Comparison of ENCODE assay signal across 8 cellular contexts in the genomic region with DNA sequence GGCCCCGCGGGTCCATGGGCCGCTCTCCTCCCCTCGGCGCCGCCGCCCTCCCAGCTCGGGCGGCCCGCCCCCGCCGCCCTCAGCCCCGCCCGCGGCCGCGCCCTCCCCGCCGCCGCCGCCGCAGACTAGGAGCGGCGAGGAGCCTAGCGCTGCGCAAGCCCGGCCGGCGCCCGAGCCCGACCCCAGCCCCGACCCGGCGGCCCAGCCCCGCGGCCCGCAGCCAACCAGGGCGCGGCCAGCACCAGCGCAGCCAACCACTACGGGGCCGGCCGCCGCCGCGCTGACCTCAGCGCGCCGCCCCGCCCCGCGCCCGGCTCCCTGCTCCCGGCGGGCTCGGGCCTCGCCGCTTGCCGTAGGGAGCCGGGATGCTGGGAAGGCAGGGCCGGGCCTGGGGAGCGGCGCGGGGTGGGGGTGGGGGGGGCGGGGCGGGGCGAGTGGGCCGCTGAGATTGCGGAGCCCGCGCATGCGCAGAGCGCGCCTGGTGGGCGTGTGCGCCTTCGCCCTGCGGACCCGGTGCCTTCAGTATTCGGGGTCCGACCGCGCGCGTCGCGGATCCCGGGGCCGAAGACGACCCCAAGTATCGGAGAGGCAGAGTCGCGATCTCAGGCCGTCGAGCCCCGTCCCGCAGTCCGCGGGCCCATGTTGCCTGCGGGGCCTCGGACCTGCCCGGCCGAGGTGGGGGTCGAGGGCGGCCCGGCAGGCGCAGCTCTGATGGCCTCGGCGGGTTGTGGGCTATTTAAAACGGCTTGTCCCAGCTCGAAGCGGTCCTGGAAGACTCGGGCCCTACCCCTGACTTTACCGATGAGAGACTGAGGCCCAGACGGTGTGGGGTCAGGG. TPM values are rescaled to one million over a fixed set of nuclear protein-coding genes. Genes with fewer than 3 reads are reported as not detected.
DNase-seq lines count a peak whose midpoint lies in the region; ATAC-seq and TF ChIP-seq lines count a peak whose summit lies in the region.

A gene with protein sequence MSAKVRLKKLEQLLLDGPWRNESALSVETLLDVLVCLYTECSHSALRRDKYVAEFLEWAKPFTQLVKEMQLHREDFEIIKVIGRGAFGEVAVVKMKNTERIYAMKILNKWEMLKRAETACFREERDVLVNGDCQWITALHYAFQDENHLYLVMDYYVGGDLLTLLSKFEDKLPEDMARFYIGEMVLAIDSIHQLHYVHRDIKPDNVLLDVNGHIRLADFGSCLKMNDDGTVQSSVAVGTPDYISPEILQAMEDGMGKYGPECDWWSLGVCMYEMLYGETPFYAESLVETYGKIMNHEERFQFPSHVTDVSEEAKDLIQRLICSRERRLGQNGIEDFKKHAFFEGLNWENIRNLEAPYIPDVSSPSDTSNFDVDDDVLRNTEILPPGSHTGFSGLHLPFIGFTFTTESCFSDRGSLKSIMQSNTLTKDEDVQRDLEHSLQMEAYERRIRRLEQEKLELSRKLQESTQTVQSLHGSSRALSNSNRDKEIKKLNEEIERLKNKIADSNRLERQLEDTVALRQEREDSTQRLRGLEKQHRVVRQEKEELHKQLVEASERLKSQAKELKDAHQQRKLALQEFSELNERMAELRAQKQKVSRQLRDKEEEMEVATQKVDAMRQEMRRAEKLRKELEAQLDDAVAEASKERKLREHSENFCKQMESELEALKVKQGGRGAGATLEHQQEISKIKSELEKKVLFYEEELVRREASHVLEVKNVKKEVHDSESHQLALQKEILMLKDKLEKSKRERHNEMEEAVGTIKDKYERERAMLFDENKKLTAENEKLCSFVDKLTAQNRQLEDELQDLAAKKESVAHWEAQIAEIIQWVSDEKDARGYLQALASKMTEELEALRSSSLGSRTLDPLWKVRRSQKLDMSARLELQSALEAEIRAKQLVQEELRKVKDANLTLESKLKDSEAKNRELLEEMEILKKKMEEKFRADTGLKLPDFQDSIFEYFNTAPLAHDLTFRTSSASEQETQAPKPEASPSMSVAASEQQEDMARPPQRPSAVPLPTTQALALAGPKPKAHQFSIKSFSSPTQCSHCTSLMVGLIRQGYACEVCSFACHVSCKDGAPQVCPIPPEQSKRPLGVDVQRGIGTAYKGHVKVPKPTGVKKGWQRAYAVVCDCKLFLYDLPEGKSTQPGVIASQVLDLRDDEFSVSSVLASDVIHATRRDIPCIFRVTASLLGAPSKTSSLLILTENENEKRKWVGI (N-terminal part only) (minus strand): TSS at position 178 of the 837 bp plus-strand sequence. CDS start 376 bp downstream, outside the sequence.

- H3K27ac Mint-ChIP-seq in CD4-positive, alpha-beta T cell = no peak within 1 kb of the TSS
- no peak within 1 kb of the TSS for H3K27ac Mint-ChIP-seq in activated T-helper 17 cell treated with anti-CD3 and anti-CD28 coated beads, Interleukin-2, amount 50 U/mL, for 72 hours

- H3K27me3 Mint-ChIP-seq in CD4-positive, alpha-beta T cell = peaks cover 15% of the 10 kb centered on the region
- H3K27me3 Mint-ChIP-seq in activated T-helper 17 cell treated with anti-CD3 and anti-CD28 coated beads, Interleukin-2, amount 50 U/mL, for 72 hours = no peaks in the 10 kb centered on the region

- peak; percentile 89 for ATAC-seq in CD4-positive, alpha-beta T cell (ENCODE audit: poor library complexity)
- ATAC-seq in GM19468 (IDR thresholded peaks at IDR 0.05; ENCODE audit: extremely low read depth, unreplicated experiment) = peak; percentile 58
- peak; percentile 95 for ATAC-seq in activated T-helper 17 cell treated with anti-CD3 and anti-CD28 coated beads, Interleukin-2, amount 50 U/mL, for 72 hours (replicated peaks)

- peak; percentile 25 to 67 (median 45) for DNase-seq in CD4-positive, alpha-beta T cell
- peak; percentile 88 for DNase-seq in HPDE6-E6E7 (ENCODE audit: extremely low spot score)
- DNase-seq in NT2/D1 (ENCODE audit: low read depth, low spot score) = peak; percentile 67
- DNase-seq in fibroblast of gingiva (ENCODE audit: low read depth) = peak; percentile 91
- DNase-seq in stimulated activated naive CD4-positive, alpha-beta T cell treated with Interleukin-2 at 50 U/mL for 16 hours (lab: John Stamatoyannopoulos, UW) = peak; percentile 60

- H3K9me3 ChIP-seq in CD4-positive, alpha-beta T cell (ENCODE audit: control insufficient read depth, low read length) = no peaks in the 10 kb centered on the region
- H3K9me3 ChIP-seq in NT2/D1 (ENCODE audit: insufficient read depth, low read length) (no peaks in the 10 kb centered on the region), muscle layer of duodenum (ENCODE audit: control insufficient read depth in 1 of 2, low read length in 2 of 2) (no peaks in the 10 kb centered on the region)

- no peaks in the 10 kb centered on the region for H3K9me3 Mint-ChIP-seq in CD4-positive, alpha-beta T cell
- H3K9me3 Mint-ChIP-seq in activated T-helper 17 cell treated with anti-CD3 and anti-CD28 coated beads, Interleukin-2, amount 50 U/mL, for 72 hours = no peaks in the 10 kb centered on the region

- H3K4me3 Mint-ChIP-seq in CD4-positive, alpha-beta T cell = peak within 1 kb of the TSS; percentile 88
- H3K4me3 Mint-ChIP-seq in activated T-helper 17 cell treated with anti-CD3 and anti-CD28 coated beads, Interleukin-2, amount 50 U/mL, for 72 hours = peak within 1 kb of the TSS; percentile 67

- H3K4me3 ChIP-seq in NT2/D1 (ENCODE audit: insufficient read length, low read depth) (peak within 1 kb of the TSS; percentile 96), muscle layer of duodenum (ENCODE audit: low read depth in 1 of 2, low read length in 2 of 2) (peak within 1 kb of the TSS; percentile 71 to 91)

- H3K27ac ChIP-seq in CD4-positive, alpha-beta T cell (ENCODE audit: low read depth, low read length) = no peak within 1 kb of the TSS
- peak within 1 kb of the TSS; percentile 23 for H3K27ac ChIP-seq in muscle layer of duodenum (ENCODE audit: low read length)

- H3K36me3 ChIP-seq in NT2/D1 (ENCODE audit: insufficient read depth, insufficient read length, low read length) (peaks cover 6% of the 10 kb centered on the region), muscle layer of duodenum (ENCODE audit: control insufficient read depth in 1 of 2, insufficient read depth in 2 of 2, low read length in 2 of 2) (no peaks in the 10 kb centered on the region)

- TF ChIP-seq CTCF in CD4-positive, alpha-beta T cell (IDR thresholded peaks at IDR 0.05) = no peak

- POLR2A ChIA-PET in CD4-positive, alpha-beta T cell (lab: Charles Lee) = no interaction called here

- no peaks in the 10 kb centered on the region for H3K36me3 Mint-ChIP-seq in CD4-positive, alpha-beta T cell (ENCODE audit: low read depth)
- no peaks in the 10 kb centered on the region for H3K36me3 Mint-ChIP-seq in activated T-helper 17 cell treated with anti-CD3 and anti-CD28 coated beads, Interleukin-2, amount 50 U/mL, for 72 hours (ENCODE audit: low read depth)

- peaks cover 11% of the 10 kb centered on the region for H3K4me1 Mint-ChIP-seq in CD4-positive, alpha-beta T cell (ENCODE audit: low read depth)
- no peaks in the 10 kb centered on the region for H3K4me1 Mint-ChIP-seq in activated T-helper 17 cell treated with anti-CD3 and anti-CD28 coated beads, Interleukin-2, amount 50 U/mL, for 72 hours

- H3K4me1 ChIP-seq in NT2/D1 (ENCODE audit: insufficient read depth, insufficient read length) (peaks cover 3% of the 10 kb centered on the region), muscle layer of duodenum (ENCODE audit: control insufficient read depth in 1 of 2, insufficient read depth in 2 of 2, low read length in 2 of 2) (peaks cover 0 to 34% of the 10 kb centered on the region in 2 donors)

- intact Hi-C loops in CD4-positive, alpha-beta T cell (cut with DNase I, micrococcal nuclease) = loop anchor here in 1 of 2 experiments (1.0 to 5.0 kb wide), 3 partner anchors 17 to 280 kb away; a partner anchor contains a TSS

- H3K9ac ChIP-seq in NT2/D1 (ENCODE audit: insufficient read length, low read depth) = peak within 1 kb of the TSS; percentile 94

- peaks cover 12% of the 10 kb centered on the region for H3K27me3 ChIP-seq in CD4-positive, alpha-beta T cell (ENCODE audit: control insufficient read depth, insufficient read depth, low read length)
- H3K27me3 ChIP-seq in NT2/D1 (ENCODE audit: insufficient read depth, insufficient read length) (no peaks in the 10 kb centered on the region), muscle layer of duodenum (ENCODE audit: low read depth, low read length) (no peaks in the 10 kb centered on the region)

- CTCF ChIA-PET in CD4-positive, alpha-beta T cell (lab: Charles Lee) = interaction anchor here (0.5 to 1.1 kb wide), 2 partner anchors 9 kb away, joined by 3 to 4 read pairs; no protein-coding TSS in a partner anchor

RNA-seq across cellular contexts. Expression of the gene that starts here (rescaled TPM):
- 1 to 10 TPM; 6.6 to 7.6 TPM for total RNA-seq in CD4-positive, alpha-beta T cell
- 1 to 10 TPM; 7.2 to 7.3 TPM for total RNA-seq in activated T-helper 17 cell treated with anti-CD3 and anti-CD28 coated beads, Interleukin-2, amount 50 U/mL, for 72 hours
